Comparison of ENCODE assay signal across 1 cellular context in the genomic region with DNA sequence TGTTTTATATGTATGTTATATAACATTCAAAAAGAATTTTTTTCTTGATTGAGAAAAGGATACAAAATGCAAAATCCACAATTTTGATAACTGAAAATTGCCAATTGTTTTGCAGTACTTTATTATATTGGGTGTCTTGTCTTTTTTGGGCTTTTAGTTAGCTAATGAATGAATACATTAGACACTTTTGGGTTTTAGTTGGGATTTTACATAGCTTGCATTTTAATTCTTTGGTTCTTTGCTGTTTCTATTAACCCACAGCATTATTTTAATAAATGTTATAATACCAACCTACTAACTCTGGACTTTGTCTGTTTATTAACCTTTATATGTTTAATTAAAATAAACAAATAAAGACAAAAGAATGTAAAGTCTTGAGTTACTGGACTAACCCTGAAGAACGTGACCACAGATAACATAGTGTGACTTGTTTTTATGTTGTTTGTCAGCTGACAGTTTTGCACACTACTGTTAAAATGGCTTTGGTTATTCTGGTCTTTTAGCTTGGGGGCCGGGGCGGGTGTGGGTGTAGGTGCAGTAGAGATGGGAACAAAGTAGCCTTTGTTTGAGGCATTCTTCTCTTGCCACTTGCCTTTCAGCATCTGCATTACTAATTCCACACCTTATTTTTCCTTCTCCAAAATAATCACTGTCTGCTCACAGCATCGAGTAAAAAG.
TF ChIP-seq lines count a peak whose summit lies in the region.

No MANE protein-coding gene starts in this region.

TF ChIP-seq in K562, 482 proteins besides CTCF, POLR2A, EP300 and RAD21 (continued from another document):
- TF ChIP-seq, protein P1, sequence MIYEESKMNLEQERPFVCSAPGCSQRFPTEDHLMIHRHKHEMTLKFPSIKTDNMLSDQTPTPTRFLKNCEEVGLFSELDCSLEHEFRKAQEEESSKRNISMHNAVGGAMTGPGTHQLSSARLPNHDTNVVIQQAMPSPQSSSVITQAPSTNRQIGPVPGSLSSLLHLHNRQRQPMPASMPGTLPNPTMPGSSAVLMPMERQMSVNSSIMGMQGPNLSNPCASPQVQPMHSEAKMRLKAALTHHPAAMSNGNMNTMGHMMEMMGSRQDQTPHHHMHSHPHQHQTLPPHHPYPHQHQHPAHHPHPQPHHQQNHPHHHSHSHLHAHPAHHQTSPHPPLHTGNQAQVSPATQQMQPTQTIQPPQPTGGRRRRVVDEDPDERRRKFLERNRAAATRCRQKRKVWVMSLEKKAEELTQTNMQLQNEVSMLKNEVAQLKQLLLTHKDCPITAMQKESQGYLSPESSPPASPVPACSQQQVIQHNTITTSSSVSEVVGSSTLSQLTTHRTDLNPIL (CRISPR knock-in tag; IDR thresholded peaks at IDR 0.05): no peak
- TF ChIP-seq RFX5 (IDR thresholded peaks at IDR 0.05; ENCODE audit: low read depth, low read length): no peak
- TF ChIP-seq, protein P2, sequence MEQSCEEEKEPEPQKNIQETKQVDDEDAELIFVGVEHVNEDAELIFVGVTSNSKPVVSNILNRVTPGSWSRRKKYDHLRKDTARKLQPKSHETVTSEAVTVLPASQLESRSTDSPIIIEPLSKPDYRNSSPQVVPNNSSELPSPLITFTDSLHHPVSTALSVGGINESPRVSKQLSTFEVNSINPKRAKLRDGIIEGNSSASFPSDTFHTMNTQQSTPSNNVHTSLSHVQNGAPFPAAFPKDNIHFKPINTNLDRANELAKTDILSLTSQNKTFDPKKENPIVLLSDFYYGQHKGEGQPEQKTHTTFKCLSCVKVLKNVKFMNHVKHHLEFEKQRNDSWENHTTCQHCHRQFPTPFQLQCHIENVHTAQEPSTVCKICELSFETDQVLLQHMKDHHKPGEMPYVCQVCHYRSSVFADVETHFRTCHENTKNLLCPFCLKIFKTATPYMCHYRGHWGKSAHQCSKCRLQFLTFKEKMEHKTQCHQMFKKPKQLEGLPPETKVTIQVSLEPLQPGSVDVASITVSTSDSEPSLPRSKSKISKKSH (CRISPR knock-in tag; IDR thresholded peaks at IDR 0.05): no peak
- TF ChIP-seq C11orf30 (IDR thresholded peaks at IDR 0.05; ENCODE audit: low read depth): peak; percentile 57; the same call in 1 of the 2 replicates
- TF ChIP-seq, protein P3, sequence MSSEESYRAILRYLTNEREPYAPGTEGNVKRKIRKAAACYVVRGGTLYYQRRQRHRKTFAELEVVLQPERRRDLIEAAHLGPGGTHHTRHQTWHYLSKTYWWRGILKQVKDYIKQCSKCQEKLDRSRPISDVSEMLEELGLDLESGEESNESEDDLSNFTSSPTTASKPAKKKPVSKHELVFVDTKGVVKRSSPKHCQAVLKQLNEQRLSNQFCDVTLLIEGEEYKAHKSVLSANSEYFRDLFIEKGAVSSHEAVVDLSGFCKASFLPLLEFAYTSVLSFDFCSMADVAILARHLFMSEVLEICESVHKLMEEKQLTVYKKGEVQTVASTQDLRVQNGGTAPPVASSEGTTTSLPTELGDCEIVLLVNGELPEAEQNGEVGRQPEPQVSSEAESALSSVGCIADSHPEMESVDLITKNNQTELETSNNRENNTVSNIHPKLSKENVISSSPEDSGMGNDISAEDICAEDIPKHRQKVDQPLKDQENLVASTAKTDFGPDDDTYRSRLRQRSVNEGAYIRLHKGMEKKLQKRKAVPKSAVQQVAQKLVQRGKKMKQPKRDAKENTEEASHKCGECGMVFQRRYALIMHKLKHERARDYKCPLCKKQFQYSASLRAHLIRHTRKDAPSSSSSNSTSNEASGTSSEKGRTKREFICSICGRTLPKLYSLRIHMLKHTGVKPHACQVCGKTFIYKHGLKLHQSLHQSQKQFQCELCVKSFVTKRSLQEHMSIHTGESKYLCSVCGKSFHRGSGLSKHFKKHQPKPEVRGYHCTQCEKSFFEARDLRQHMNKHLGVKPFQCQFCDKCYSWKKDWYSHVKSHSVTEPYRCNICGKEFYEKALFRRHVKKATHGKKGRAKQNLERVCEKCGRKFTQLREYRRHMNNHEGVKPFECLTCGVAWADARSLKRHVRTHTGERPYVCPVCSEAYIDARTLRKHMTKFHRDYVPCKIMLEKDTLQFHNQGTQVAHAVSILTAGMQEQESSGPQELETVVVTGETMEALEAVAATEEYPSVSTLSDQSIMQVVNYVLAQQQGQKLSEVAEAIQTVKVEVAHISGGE (CRISPR knock-in tag; IDR thresholded peaks at IDR 0.05): no peak
- TF ChIP-seq, protein P4, sequence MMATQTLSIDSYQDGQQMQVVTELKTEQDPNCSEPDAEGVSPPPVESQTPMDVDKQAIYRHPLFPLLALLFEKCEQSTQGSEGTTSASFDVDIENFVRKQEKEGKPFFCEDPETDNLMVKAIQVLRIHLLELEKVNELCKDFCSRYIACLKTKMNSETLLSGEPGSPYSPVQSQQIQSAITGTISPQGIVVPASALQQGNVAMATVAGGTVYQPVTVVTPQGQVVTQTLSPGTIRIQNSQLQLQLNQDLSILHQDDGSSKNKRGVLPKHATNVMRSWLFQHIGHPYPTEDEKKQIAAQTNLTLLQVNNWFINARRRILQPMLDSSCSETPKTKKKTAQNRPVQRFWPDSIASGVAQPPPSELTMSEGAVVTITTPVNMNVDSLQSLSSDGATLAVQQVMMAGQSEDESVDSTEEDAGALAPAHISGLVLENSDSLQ (IDR thresholded peaks at IDR 0.05): 0 out of 2 replicates have a peak, but pooled peaks have one; percentile 11
- TF ChIP-seq NCOR1 (IDR thresholded peaks at IDR 0.05): 0 out of 2 replicates have a peak, but pooled peaks have one; percentile 13
- TF ChIP-seq, protein P5, sequence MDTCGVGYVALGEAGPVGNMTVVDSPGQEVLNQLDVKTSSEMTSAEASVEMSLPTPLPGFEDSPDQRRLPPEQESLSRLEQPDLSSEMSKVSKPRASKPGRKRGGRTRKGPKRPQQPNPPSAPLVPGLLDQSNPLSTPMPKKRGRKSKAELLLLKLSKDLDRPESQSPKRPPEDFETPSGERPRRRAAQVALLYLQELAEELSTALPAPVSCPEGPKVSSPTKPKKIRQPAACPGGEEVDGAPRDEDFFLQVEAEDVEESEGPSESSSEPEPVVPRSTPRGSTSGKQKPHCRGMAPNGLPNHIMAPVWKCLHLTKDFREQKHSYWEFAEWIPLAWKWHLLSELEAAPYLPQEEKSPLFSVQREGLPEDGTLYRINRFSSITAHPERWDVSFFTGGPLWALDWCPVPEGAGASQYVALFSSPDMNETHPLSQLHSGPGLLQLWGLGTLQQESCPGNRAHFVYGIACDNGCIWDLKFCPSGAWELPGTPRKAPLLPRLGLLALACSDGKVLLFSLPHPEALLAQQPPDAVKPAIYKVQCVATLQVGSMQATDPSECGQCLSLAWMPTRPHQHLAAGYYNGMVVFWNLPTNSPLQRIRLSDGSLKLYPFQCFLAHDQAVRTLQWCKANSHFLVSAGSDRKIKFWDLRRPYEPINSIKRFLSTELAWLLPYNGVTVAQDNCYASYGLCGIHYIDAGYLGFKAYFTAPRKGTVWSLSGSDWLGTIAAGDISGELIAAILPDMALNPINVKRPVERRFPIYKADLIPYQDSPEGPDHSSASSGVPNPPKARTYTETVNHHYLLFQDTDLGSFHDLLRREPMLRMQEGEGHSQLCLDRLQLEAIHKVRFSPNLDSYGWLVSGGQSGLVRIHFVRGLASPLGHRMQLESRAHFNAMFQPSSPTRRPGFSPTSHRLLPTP (IDR thresholded peaks at IDR 0.05; ENCODE audit: borderline replicate concordance, extremely low read depth, insufficient read length): no peak
- TF ChIP-seq ZNF764 (CRISPR knock-in tag; IDR thresholded peaks at IDR 0.05; ENCODE audit: low read depth): no peak
- 0 out of 2 replicates have a peak, but pooled peaks have one; percentile 2 for TF ChIP-seq NFRKB (IDR thresholded peaks at IDR 0.05; ENCODE audit: low read depth)
- TF ChIP-seq, protein P6, sequence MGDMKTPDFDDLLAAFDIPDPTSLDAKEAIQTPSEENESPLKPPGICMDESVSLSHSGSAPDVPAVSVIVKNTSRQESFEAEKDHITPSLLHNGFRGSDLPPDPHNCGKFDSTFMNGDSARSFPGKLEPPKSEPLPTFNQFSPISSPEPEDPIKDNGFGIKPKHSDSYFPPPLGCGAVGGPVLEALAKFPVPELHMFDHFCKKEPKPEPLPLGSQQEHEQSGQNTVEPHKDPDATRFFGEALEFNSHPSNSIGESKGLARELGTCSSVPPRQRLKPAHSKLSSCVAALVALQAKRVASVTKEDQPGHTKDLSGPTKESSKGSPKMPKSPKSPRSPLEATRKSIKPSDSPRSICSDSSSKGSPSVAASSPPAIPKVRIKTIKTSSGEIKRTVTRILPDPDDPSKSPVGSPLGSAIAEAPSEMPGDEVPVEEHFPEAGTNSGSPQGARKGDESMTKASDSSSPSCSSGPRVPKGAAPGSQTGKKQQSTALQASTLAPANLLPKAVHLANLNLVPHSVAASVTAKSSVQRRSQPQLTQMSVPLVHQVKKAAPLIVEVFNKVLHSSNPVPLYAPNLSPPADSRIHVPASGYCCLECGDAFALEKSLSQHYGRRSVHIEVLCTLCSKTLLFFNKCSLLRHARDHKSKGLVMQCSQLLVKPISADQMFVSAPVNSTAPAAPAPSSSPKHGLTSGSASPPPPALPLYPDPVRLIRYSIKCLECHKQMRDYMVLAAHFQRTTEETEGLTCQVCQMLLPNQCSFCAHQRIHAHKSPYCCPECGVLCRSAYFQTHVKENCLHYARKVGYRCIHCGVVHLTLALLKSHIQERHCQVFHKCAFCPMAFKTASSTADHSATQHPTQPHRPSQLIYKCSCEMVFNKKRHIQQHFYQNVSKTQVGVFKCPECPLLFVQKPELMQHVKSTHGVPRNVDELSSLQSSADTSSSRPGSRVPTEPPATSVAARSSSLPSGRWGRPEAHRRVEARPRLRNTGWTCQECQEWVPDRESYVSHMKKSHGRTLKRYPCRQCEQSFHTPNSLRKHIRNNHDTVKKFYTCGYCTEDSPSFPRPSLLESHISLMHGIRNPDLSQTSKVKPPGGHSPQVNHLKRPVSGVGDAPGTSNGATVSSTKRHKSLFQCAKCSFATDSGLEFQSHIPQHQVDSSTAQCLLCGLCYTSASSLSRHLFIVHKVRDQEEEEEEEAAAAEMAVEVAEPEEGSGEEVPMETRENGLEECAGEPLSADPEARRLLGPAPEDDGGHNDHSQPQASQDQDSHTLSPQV (IDR thresholded peaks at IDR 0.05): peak; percentile 48; the same call in 1 of the 2 replicates
- TF ChIP-seq BHLHE40 (IDR thresholded peaks at IDR 0.05; ENCODE audit: low read length): peak; percentile 54; the same call in 1 of the 2 replicates
- TF ChIP-seq DNMT1 (IDR thresholded peaks at IDR 0.05): no peak
- TF ChIP-seq DMBX1 (CRISPR knock-in tag; IDR thresholded peaks at IDR 0.05; ENCODE audit: borderline replicate concordance): peak; percentile 53; the same call in 1 of the 2 replicates
